ENCODE assay signal across 10 cellular contexts in genomic region chr15:77181305-77182074, GRCh38.
A peak's percentile ranks its signal among the peaks of the same experiment; 100 is the strongest.
DNase-seq lines count a peak whose midpoint lies in the region; ATAC-seq, FAIRE-seq and TF ChIP-seq lines count a peak whose summit lies in the region.
"Had no signal": no experiment of that assay in that cellular context is flagged by ENCODE, and none has a peak within 500 bp of the region (broad histone marks: within the 10 kb centered on the region; RNA-seq: fewer than 3 reads in every experiment).

No MANE protein-coding gene starts in this region.

- H2AFZ ChIP-seq in OCI-LY3 (ENCODE audit: low read depth, low read length) (no peak overlapping the region), mammary epithelial cell (ENCODE audit: low read depth, low read length) (no peak overlapping the region)

- FAIRE-seq in D721Med (lab: Jason Lieb, UNC), result no peak
- FAIRE-seq: A204.1 had no signal

- no TSS peak for BruUV-seq in mammary epithelial cell (replicated peaks; lab: Mats Ljungman, UMichigan)

- dilution Hi-C loops in mammary epithelial cell (cut with HindIII; ENCODE audit: low sequenced_read_pairs), result loop anchor here (10.0 kb wide), 1 partner anchor 113 kb away; no protein-coding TSS in a partner anchor

- H3K9ac ChIP-seq in OCI-LY3 (ENCODE audit: low read length) (peak overlapping the region; percentile 64), mammary epithelial cell (ENCODE audit: insufficient read depth, low read length) (no peak overlapping the region)

- in situ Hi-C loops in mammary epithelial cell (cut with MboI; ENCODE audit: low sequenced_read_pairs in 2 of 2), result loop anchor here in 1 of 2 donors (10.0 kb wide), 1 partner anchor 313 kb away; no protein-coding TSS in a partner anchor

- peaks cover 6% of the 10 kb centered on the region for H3K79me2 ChIP-seq in OCI-LY3 (ENCODE audit: low read length)
- H3K79me2 ChIP-seq in mammary epithelial cell (ENCODE audit: insufficient read depth, low read length), result no peaks in the 10 kb centered on the region

- 97% methylated on average over 5 of the region's 5 CpGs for WGBS in mammary epithelial cell (ENCODE audit: low coverage, missing lambda C conversion rate)

- H3K36me3 ChIP-seq in OCI-LY3 (replicated peaks; ENCODE audit: low read depth, low read length), result peaks cover 5% of the 10 kb centered on the region
- no peaks in the 10 kb centered on the region for H3K36me3 ChIP-seq in mammary epithelial cell (ENCODE audit: insufficient read depth, low read length)

- H3K4me1 ChIP-seq in OCI-LY3 (ENCODE audit: low read length) (peaks cover 70% of the 10 kb centered on the region), mammary epithelial cell (ENCODE audit: insufficient read depth, low read length) (no peaks in the 10 kb centered on the region)

- H3K4me2 ChIP-seq in OCI-LY3 (ENCODE audit: low read length) (peak overlapping the region; percentile 98), mammary epithelial cell (ENCODE audit: insufficient read depth, low read depth, low read length) (no peak overlapping the region)

- intact Hi-C loops in mammary epithelial cell (cut with micrococcal nuclease), result no loop called here

- DNase-seq in SIG-M5 treated with dmso at 0.1 percent for 504 hours (lab: John Stamatoyannopoulos, UW; ENCODE audit: unreplicated experiment), result peak; percentile 33
- DNase-seq in SIG-M5 (lab: John Stamatoyannopoulos, UW), result no peak
- peak; percentile 14 to 18 for DNase-seq in stimulated activated CD8-positive, alpha-beta memory T cell treated with anti-CD3 and anti-CD28 coated beads, Interleukin-7, amount 100 ng/mL, for 48 hours (ENCODE audit: extremely low read depth in 1 of 2, low read depth in 1 of 2)
- DNase-seq in mammary epithelial cell, result no peak
- DNase-seq in NCI-H2227 treated with DMSO at 0.1 percent for 48 hours (lab: John Stamatoyannopoulos, UW), result no peak
- DNase-seq in D721Med (ENCODE audit: insufficient read length, low spot score), result no peak
- DNase-seq: NCI-H526 had no signal

- H3K27me3 ChIP-seq in OCI-LY3 (ENCODE audit: low read depth, low read length), result no peaks in the 10 kb centered on the region
- H3K27me3 ChIP-seq in mammary epithelial cell (ENCODE audit: insufficient read depth, low read length), result no peaks in the 10 kb centered on the region

- H3K9me3 ChIP-seq in OCI-LY3 (ENCODE audit: insufficient read depth, low read length) (no peaks in the 10 kb centered on the region), mammary epithelial cell (replicated peaks; ENCODE audit: insufficient read depth, low read length) (no peaks in the 10 kb centered on the region)

- peak overlapping the region; percentile 71 for H3K4me3 ChIP-seq in OCI-LY3 (ENCODE audit: low read length)
- no peak overlapping the region for H3K4me3 ChIP-seq in mammary epithelial cell (replicated peaks in 1 of 3; ENCODE audit: insufficient read depth in 1 of 3, low read depth in 2 of 3, low read length in 3 of 3)

- CTCF ChIA-PET in mammary epithelial cell (lab: Charles Lee; ENCODE audit: low non-redundant PET), result no interaction called here

- TF ChIP-seq CTCF in OCI-LY3 (IDR thresholded peaks at IDR 0.05; ENCODE audit: low read depth, low read length) (no peak), mammary epithelial cell (conservative IDR thresholded peaks at IDR 0.05 in 1 of 2, IDR thresholded peaks at IDR 0.05 in 1 of 2; ENCODE audit: extremely low read depth in 1 of 2, insufficient read depth in 1 of 2, low read depth in 1 of 2, low read length in 2 of 2) (no peak), D721Med (IDR thresholded peaks at IDR 0.05; ENCODE audit: insufficient read depth, missing control alignments) (no peak)

- H4K20me1 ChIP-seq in OCI-LY3 (ENCODE audit: insufficient read depth, low read length), result no peaks in the 10 kb centered on the region
- no peaks in the 10 kb centered on the region for H4K20me1 ChIP-seq in mammary epithelial cell (ENCODE audit: insufficient read depth, low read length)

- H3K27ac ChIP-seq in OCI-LY3 (ENCODE audit: low read length) (peak overlapping the region; percentile 96), mammary epithelial cell (ENCODE audit: insufficient read depth, low read depth, low read length) (no peak overlapping the region)

- peak; percentile 58 for ATAC-seq in HG02759 (IDR thresholded peaks at IDR 0.05; ENCODE audit: unreplicated experiment)

Comparison
In these comparisons a context has a peak if more than half of its experiments do, and no peak if none do; other contexts are left out.
1. DNase-seq: peak in SIG-M5 treated with dmso at 0.1 percent for 504 hours (single experiment) and stimulated activated CD8-positive, alpha-beta memory T cell treated with anti-CD3 and anti-CD28 coated beads, Interleukin-7, amount 100 ng/mL, for 48 hours (2 of 2); none in SIG-M5 (single experiment), mammary epithelial cell (single experiment), NCI-H2227 treated with DMSO at 0.1 percent for 48 hours (single experiment) and D721Med (single experiment).